ENCODE assay signal across 13 cellular contexts in the genomic region with DNA sequence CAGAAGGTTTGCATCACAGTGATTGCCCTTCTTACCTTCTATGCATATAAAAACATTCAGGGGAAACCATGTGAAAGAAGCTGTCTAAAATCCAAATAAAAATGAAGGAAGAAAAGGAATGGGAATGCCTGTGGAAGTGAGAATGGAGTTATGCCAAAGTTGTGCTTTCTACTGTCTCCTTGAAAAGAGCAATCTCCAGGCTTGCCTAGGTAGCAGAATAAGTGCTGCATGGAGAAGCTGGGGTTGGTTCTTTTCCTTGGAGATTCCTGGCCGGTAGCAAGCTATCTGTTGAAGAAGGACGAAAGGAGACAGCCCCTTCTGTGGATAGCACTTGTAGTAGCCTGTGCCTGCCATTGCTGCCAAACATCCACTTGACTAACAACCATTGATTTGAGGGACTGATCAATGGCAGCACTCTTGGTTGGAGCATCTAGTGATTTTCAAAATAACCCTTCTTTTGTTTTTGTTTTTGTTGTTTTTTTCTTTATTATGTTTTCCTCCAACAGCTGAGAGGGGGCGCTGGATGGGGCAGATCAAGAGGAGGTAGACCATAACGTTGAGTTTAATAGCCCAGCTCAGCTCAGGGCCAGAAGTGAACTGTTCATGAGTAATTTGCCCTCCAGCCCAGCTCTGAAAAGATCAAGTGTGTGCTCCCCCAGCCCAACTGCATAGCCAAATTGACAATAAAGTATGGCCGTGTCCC. TPM values are rescaled to one million over a fixed set of nuclear protein-coding genes. Genes with fewer than 3 reads are reported as not detected.
DNase-seq lines count a peak whose midpoint lies in the region; ATAC-seq and TF ChIP-seq lines count a peak whose summit lies in the region.
"Had no signal": no experiment of that assay in that cellular context is flagged by ENCODE, and none has a peak within 500 bp of the region (broad histone marks: within the 10 kb centered on the region; RNA-seq: fewer than 3 reads in every experiment).

No MANE protein-coding gene starts in this region.

- H3K27ac Mint-ChIP-seq in activated CD8-positive, alpha-beta T cell treated with anti-CD3 and anti-CD28 coated beads, Interleukin-2, amount 10 ng/mL, durations not matched to agents 7 days and 5 days = no peak overlapping the region

- H3K9me2 ChIP-seq in PC-9 (ENCODE audit: insufficient read depth) = no peaks in the 10 kb centered on the region

- CTCF ChIA-PET in PC-9 (lab: Charles Lee) = no interaction called here
- CTCF ChIA-PET in activated CD8-positive, alpha-beta T cell treated with anti-CD3 and anti-CD28 coated beads, Interleukin-2, amount 10 ng/mL, durations not matched to agents 7 days and 5 days (lab: Charles Lee) = interaction anchor here (0.8 kb wide), 1 partner anchor 11 kb away, joined by 3 read pairs; no protein-coding TSS in a partner anchor

- H3K4me3 ChIP-seq in PC-9 (no peak overlapping the region), fibroblast of mammary gland (ENCODE audit: control insufficient read depth, low read depth, low read length) (peak overlapping the region; percentile 61), lower leg skin (ENCODE audit: low read depth, poor library complexity, severe bottlenecking) (peak overlapping the region; percentile 7), upper lobe of right lung (peak overlapping the region; percentile 44)
- H3K4me3 ChIP-seq: BLaER1 had no signal

- H3K36me3 ChIP-seq in PC-9 (ENCODE audit: low read depth) = no peaks in the 10 kb centered on the region
- H3K36me3 ChIP-seq in upper lobe of right lung = no peaks in the 10 kb centered on the region
- H3K36me3 ChIP-seq: adrenal gland, BLaER1 had no signal

- H3K9me3 Mint-ChIP-seq in activated CD8-positive, alpha-beta T cell treated with anti-CD3 and anti-CD28 coated beads, Interleukin-2, amount 10 ng/mL, durations not matched to agents 7 days and 5 days (ENCODE audit: insufficient read depth) = no peaks in the 10 kb centered on the region

- H3K9me3 ChIP-seq in PC-9 (ENCODE audit: insufficient read depth, low read depth) = no peaks in the 10 kb centered on the region
- no peaks in the 10 kb centered on the region for H3K9me3 ChIP-seq in upper lobe of right lung
- H3K9me3 ChIP-seq: adrenal gland had no signal

- TF ChIP-seq POLR2A in lower leg skin (IDR thresholded peaks at IDR 0.05) = no peak

- no peaks in the 10 kb centered on the region for H3K27me3 ChIP-seq in PC-9 (ENCODE audit: insufficient read depth, low read depth)
- peaks cover 25% of the 10 kb centered on the region for H3K27me3 ChIP-seq in upper lobe of right lung
- H3K27me3 ChIP-seq: adrenal gland, BLaER1 had no signal

- POLR2A ChIA-PET in PC-9 (lab: Charles Lee; ENCODE audit: unreplicated experiment) = interaction anchor here (0.6 to 0.8 kb wide), 2 partner anchors 138 to 668 kb away, joined by 3 to 12 read pairs; a partner anchor contains a TSS
- POLR2A ChIA-PET in activated CD8-positive, alpha-beta T cell treated with anti-CD3 and anti-CD28 coated beads, Interleukin-2, amount 10 ng/mL, durations not matched to agents 7 days and 5 days (lab: Charles Lee) = no interaction called here

- H3K36me3 Mint-ChIP-seq in activated CD8-positive, alpha-beta T cell treated with anti-CD3 and anti-CD28 coated beads, Interleukin-2, amount 10 ng/mL, durations not matched to agents 7 days and 5 days (ENCODE audit: low read depth) = no peaks in the 10 kb centered on the region

- no peak for ATAC-seq in upper lobe of right lung
- ATAC-seq in GM21526 (IDR thresholded peaks at IDR 0.05; ENCODE audit: low FRiP score, unreplicated experiment) = no peak
- no peak for ATAC-seq in activated CD8-positive, alpha-beta T cell treated with anti-CD3 and anti-CD28 coated beads, Interleukin-2, amount 10 ng/mL, durations not matched to agents 7 days and 5 days
- ATAC-seq: left colon had no signal

- H2AFZ ChIP-seq in PC-9 = no peak overlapping the region

- H3F3A ChIP-seq in PC-9 (ENCODE audit: insufficient read depth, low read depth) = peaks cover 16% of the 10 kb centered on the region; the same call in 1 of the 2 replicates

- DNase-seq in PC-9 (no peak), fibroblast of mammary gland (ENCODE audit: low read depth) (no peak), lower leg skin (ENCODE audit: low spot score in 2 of 2) (no peak), upper lobe of right lung (no peak), NCI-H2081 treated with DMSO at 0.1 percent for 48 hours (lab: John Stamatoyannopoulos, UW) (no peak)
- no peak for DNase-seq in activated CD8-positive, alpha-beta T cell treated with anti-CD3 and anti-CD28 coated beads, Interleukin-2, amount 10 ng/mL, durations not matched to agents 7 days and 5 days
- DNase-seq: activated CD4-positive, alpha-beta T cell treated with anti-CD3 and anti-CD28 coated beads, Interleukin-2, amount 50 U/mL, for 48 hours; activated T-cell treated with anti-CD3 and anti-CD28 coated beads, Interleukin-2, amount 50 U/mL, for 48 hours; left colon had no signal

- no peaks in the 10 kb centered on the region for H3K4me1 Mint-ChIP-seq in activated CD8-positive, alpha-beta T cell treated with anti-CD3 and anti-CD28 coated beads, Interleukin-2, amount 10 ng/mL, durations not matched to agents 7 days and 5 days (ENCODE audit: low read depth)

- no peaks in the 10 kb centered on the region for H4K20me1 ChIP-seq in PC-9 (ENCODE audit: insufficient read depth)
- H4K20me1 ChIP-seq: BLaER1 had no signal

- H3K27me3 Mint-ChIP-seq in activated CD8-positive, alpha-beta T cell treated with anti-CD3 and anti-CD28 coated beads, Interleukin-2, amount 10 ng/mL, durations not matched to agents 7 days and 5 days (ENCODE audit: low read depth) = peaks cover 33% of the 10 kb centered on the region

- H3K4me1 ChIP-seq in PC-9 (replicated peaks; ENCODE audit: insufficient read depth) = peaks cover 22% of the 10 kb centered on the region
- H3K4me1 ChIP-seq in upper lobe of right lung = peaks cover 3% of the 10 kb centered on the region
- H3K4me1 ChIP-seq: adrenal gland, BLaER1 had no signal

- intact Hi-C loops in PC-9 (cut with micrococcal nuclease; ENCODE audit: unreplicated experiment) (no loop called here), lower leg skin (cut with DNase I; ENCODE audit: low total_unique reads) (no loop called here), upper lobe of right lung (cut with DNase I) (no loop called here)

- no TSS peak for BruUV-seq in PC-9 (replicated peaks; lab: Mats Ljungman, UMichigan)

- H3K27ac ChIP-seq in PC-9 = peak overlapping the region; percentile 83
- no peak overlapping the region for H3K27ac ChIP-seq in upper lobe of right lung
- H3K27ac ChIP-seq: BLaER1, KMS-11 had no signal

- H3K79me2 ChIP-seq in PC-9 (ENCODE audit: low read depth) = no peaks in the 10 kb centered on the region

- peak overlapping the region; percentile 36 for H3K4me2 ChIP-seq in PC-9
- H3K4me2 ChIP-seq: BLaER1, KMS-11 had no signal

- WGBS in lower leg skin, 2 donors = 32 to 42% methylated on average over 5 of the region's 5 CpGs

- no peak overlapping the region for H3K4me3 Mint-ChIP-seq in activated CD8-positive, alpha-beta T cell treated with anti-CD3 and anti-CD28 coated beads, Interleukin-2, amount 10 ng/mL, durations not matched to agents 7 days and 5 days

- TF ChIP-seq CTCF in PC-9 (conservative IDR thresholded peaks at IDR 0.05) (no peak), fibroblast of mammary gland (conservative IDR thresholded peaks at IDR 0.05; ENCODE audit: control insufficient read depth, insufficient read depth, low read depth, low read length) (no peak), lower leg skin (IDR thresholded peaks at IDR 0.05) (no peak), upper lobe of right lung (IDR thresholded peaks at IDR 0.05) (no peak)

RNA-seq across cellular contexts. Expression of a gene that starts 1.6 kb away (rescaled TPM):
- total RNA-seq in PC-9 (2021) (0.11 and 0.18 TPM in 2 replicates), lower leg skin (1 to 10 TPM in 1 of 4 donors, under 1 TPM in 3; 0.04 to 1.1 (median 0.50) TPM), upper lobe of right lung (2.6 TPM)
- not detected for total RNA-seq in activated CD8-positive, alpha-beta T cell treated with anti-CD3 and anti-CD28 coated beads, Interleukin-2, amount 10 ng/mL, durations not matched to agents 7 days and 5 days
